In genomic region chr15:71682051-71682450, GRCh38 we compare ENCODE assay signal across 27 cellular contexts.
"Had no signal": no experiment of that assay in that cellular context is flagged by ENCODE, and none has a peak within 500 bp of the region (broad histone marks: within the 10 kb centered on the region; RNA-seq: fewer than 3 reads in every experiment).

No MANE protein-coding gene starts in this region.

- H3K27ac Mint-ChIP-seq: memory B cell; naive B cell; natural killer cell; nephron progenitor cell; neural progenitor cell; progenitor cell of endocrine pancreas; stimulated activated memory B cell treated with anti-CD40 and anti-IgM and Interleukin-4, amounts not matched to agents 10 μg/mL and 1 μg/mL and 100 μg/mL, for 72 hours had no signal

- H3K9ac ChIP-seq: neural progenitor cell had no signal

- H3K36me3 ChIP-seq: left lung, neural progenitor cell, neutrophil, ovary, right atrium auricular region, right lobe of liver, thyroid gland, transverse colon, upper lobe of left lung had no signal

- H3K27me3 Mint-ChIP-seq: stimulated activated memory B cell treated with anti-CD40 and anti-IgM and Interleukin-4, amounts not matched to agents 10 μg/mL and 1 μg/mL and 100 μg/mL, for 72 hours had no signal

- H3K4me1 Mint-ChIP-seq: memory B cell; naive B cell; natural killer cell; stimulated activated memory B cell treated with anti-CD40 and anti-IgM and Interleukin-4, amounts not matched to agents 10 μg/mL and 1 μg/mL and 100 μg/mL, for 72 hours had no signal

- DNase-seq: hippocampal formation; kidney glomerular epithelial cell; left colon; left lung; naive B cell; natural killer cell; nephron progenitor cell; occipital lobe; ovary; right lobe of liver; stimulated activated CD4-positive, alpha-beta T cell treated with anti-CD3 and anti-CD28 coated beads, Interleukin-1b, Interleukin-23, amount 100 ng/mL, for 48 hours; stimulated activated CD4-positive, alpha-beta T cell treated with anti-CD3 and anti-CD28 coated beads, Interleukin-2, amount 100 ng/mL, for 48 hours; stimulated activated CD4-positive, alpha-beta T cell treated with anti-CD3 and anti-CD28 coated beads, Interleukin-4, amount 100 ng/mL, for 4 hours; stimulated activated CD8-positive, alpha-beta memory T cell treated with anti-CD3 and anti-CD28 coated beads, Interleukin-4, amount 100 ng/mL, for 48 hours; stimulated activated naive CD4-positive, alpha-beta T cell treated with Interleukin-2 at 50 U/mL for 16 hours; stimulated activated naive CD8-positive, alpha-beta T cell treated with anti-CD3 and anti-CD28 coated beads, Interleukin-15, amount 100 ng/mL, for 72 hours; testis; thyroid gland; transverse colon; upper lobe of left lung had no signal

- H3K27me3 ChIP-seq: left lung, neural progenitor cell, ovary, right atrium auricular region, right lobe of liver, testis, thyroid gland, transverse colon, upper lobe of left lung had no signal

- ATAC-seq: left colon; left lung; natural killer cell; right lobe of liver; stimulated activated memory B cell treated with anti-CD40 and anti-IgM and Interleukin-4, amounts not matched to agents 10 μg/mL and 1 μg/mL and 100 μg/mL, for 72 hours; stimulated activated naive CD8-positive, alpha-beta T cell treated with anti-CD3 and anti-CD28 coated beads, Interleukin-15, amount 100 ng/mL, for 72 hours had no signal

- H3K4me3 Mint-ChIP-seq: memory B cell; naive B cell; natural killer cell; nephron progenitor cell; neural progenitor cell; stimulated activated memory B cell treated with anti-CD40 and anti-IgM and Interleukin-4, amounts not matched to agents 10 μg/mL and 1 μg/mL and 100 μg/mL, for 72 hours; stimulated activated naive CD8-positive, alpha-beta T cell treated with anti-CD3 and anti-CD28 coated beads, Interleukin-15, amount 100 ng/mL, for 72 hours had no signal

- H2AFZ ChIP-seq: neural progenitor cell had no signal

- H3K9me3 ChIP-seq: left lung, neutrophil, ovary, right atrium auricular region, right lobe of liver, testis, thyroid gland, transverse colon, upper lobe of left lung had no signal

- H3K4me2 ChIP-seq: neural progenitor cell, smooth muscle cell had no signal

- H3K27ac ChIP-seq: left lung, neural progenitor cell, neutrophil, ovary, right lobe of liver, testis, thyroid gland, transverse colon, upper lobe of left lung had no signal

- H3K4me3 ChIP-seq: left lung, neural progenitor cell, ovary, right atrium auricular region, right lobe of liver, smooth muscle cell, testis, thyroid gland, transverse colon, upper lobe of left lung had no signal

- H3K36me3 Mint-ChIP-seq: memory B cell; naive B cell; natural killer cell; neural progenitor cell; stimulated activated memory B cell treated with anti-CD40 and anti-IgM and Interleukin-4, amounts not matched to agents 10 μg/mL and 1 μg/mL and 100 μg/mL, for 72 hours had no signal

- H3K4me1 ChIP-seq: testis, thyroid gland had no signal

- H3K9me3 Mint-ChIP-seq: memory B cell; natural killer cell; nephron progenitor cell; neural progenitor cell; stimulated activated memory B cell treated with anti-CD40 and anti-IgM and Interleukin-4, amounts not matched to agents 10 μg/mL and 1 μg/mL and 100 μg/mL, for 72 hours; stimulated activated naive CD8-positive, alpha-beta T cell treated with anti-CD3 and anti-CD28 coated beads, Interleukin-15, amount 100 ng/mL, for 72 hours had no signal
